In genomic region chr2:83042053-83042452, GRCh38 we compare ENCODE assay signal across 8 cellular contexts.
"Had no signal": no experiment of that assay in that cellular context is flagged by ENCODE, and none has a peak within 500 bp of the region (broad histone marks: within the 10 kb centered on the region; RNA-seq: fewer than 3 reads in every experiment).

No MANE protein-coding gene starts in this region.

- H3K9ac ChIP-seq: KMS-11 had no signal

- H3K4me3 ChIP-seq: K562 had no signal

- ATAC-seq: K562 had no signal

- DNase-seq: Karpas-422, Kasumi-1, KBM-7, KG1 had no signal

- H3K27ac ChIP-seq: HL-60, KMS-11 had no signal

- H3K4me2 ChIP-seq: KMS-11 had no signal

- FAIRE-seq: HTR-8/SVneo, K562 had no signal
